In the genomic region with DNA sequence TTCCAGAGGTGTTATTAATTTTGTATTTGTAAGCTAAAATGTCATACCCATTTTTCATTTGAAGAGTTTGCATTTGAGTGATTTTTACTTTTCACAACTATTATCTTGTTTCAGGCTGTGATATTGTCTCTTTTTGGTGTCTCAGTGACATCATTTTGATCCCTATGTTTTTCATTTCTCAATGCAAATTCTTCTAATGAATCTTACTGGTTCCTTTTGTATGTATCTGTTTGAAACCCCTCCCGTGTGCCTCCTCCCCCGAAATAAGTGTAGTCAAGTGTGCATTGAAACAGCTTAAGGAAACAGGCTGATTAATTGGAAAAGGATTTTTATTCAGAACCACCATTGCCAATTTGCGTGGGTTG, we compare ENCODE assay signal across 27 cellular contexts.
DNase-seq lines count a peak whose midpoint lies in the region; ATAC-seq and TF ChIP-seq lines count a peak whose summit lies in the region.
"Had no signal": no experiment of that assay in that cellular context is flagged by ENCODE, and none has a peak within 500 bp of the region (broad histone marks: within the 10 kb centered on the region; RNA-seq: fewer than 3 reads in every experiment).

No MANE protein-coding gene starts in this region.

- H3K27ac ChIP-seq in OCI-LY1 (ENCODE audit: low read depth, low read length, poor library complexity, severe bottlenecking), result peak overlapping the region; percentile 67
- H3K27ac ChIP-seq: gastroesophageal sphincter, HL-60, neural progenitor cell, parathyroid adenoma, PC-9, suprapubic skin, upper lobe of right lung had no signal

- no peaks in the 10 kb centered on the region for H3K9me3 Mint-ChIP-seq in activated naive CD8-positive, alpha-beta T cell treated with anti-CD3 and anti-CD28 coated beads, Interleukin-2, amount 50 U/mL, for 24 hours
- H3K9me3 Mint-ChIP-seq: activated naive CD4-positive, alpha-beta T cell treated with anti-CD3 and anti-CD28 coated beads, Interleukin-2, amount 10 ng/mL, durations not matched to agents 7 days and 5 days; activated T-cell treated with anti-CD3 and anti-CD28 coated beads, Interleukin-2, amount 50 U/mL, for 72 hours; CD8-positive, alpha-beta memory T cell; GM23338; HFFc6; neural progenitor cell had no signal

- peak overlapping the region; percentile 25 for H3K4me3 Mint-ChIP-seq in activated naive CD8-positive, alpha-beta T cell treated with anti-CD3 and anti-CD28 coated beads, Interleukin-2, amount 50 U/mL, for 24 hours
- H3K4me3 Mint-ChIP-seq: activated naive CD4-positive, alpha-beta T cell treated with anti-CD3 and anti-CD28 coated beads, Interleukin-2, amount 10 ng/mL, durations not matched to agents 7 days and 5 days; CD8-positive, alpha-beta memory T cell; GM23338; HFFc6; neural progenitor cell had no signal

- peaks cover 59% of the 10 kb centered on the region for H3K36me3 ChIP-seq in OCI-LY1 (ENCODE audit: insufficient read depth, low read length)

- no peaks in the 10 kb centered on the region for H3K27me3 ChIP-seq in OCI-LY1 (ENCODE audit: insufficient read depth, low read length)
- H3K27me3 ChIP-seq: gastroesophageal sphincter, neural progenitor cell, suprapubic skin, upper lobe of right lung had no signal

- H4K20me1 ChIP-seq in OCI-LY1 (ENCODE audit: insufficient read depth, low read length), result no peaks in the 10 kb centered on the region; the same call in 1 of the 2 replicates

- no peak overlapping the region for H2AFZ ChIP-seq in OCI-LY1 (ENCODE audit: low read length)
- H2AFZ ChIP-seq: GM23338, neural progenitor cell, parathyroid adenoma, PC-9 had no signal

- ATAC-seq in activated naive CD8-positive, alpha-beta T cell treated with anti-CD3 and anti-CD28 coated beads, Interleukin-2, amount 50 U/mL, for 24 hours, result no peak
- ATAC-seq in GM18519 (IDR thresholded peaks at IDR 0.05; ENCODE audit: low FRiP score, unreplicated experiment), result no peak
- no peak for ATAC-seq in GM21723 (IDR thresholded peaks at IDR 0.05; ENCODE audit: unreplicated experiment)
- ATAC-seq: gastroesophageal sphincter, GM23338, SK-N-SH treated with all-trans-retinoic acid at 6 μM for 48 hours had no signal

- no peak for TF ChIP-seq CTCF in OCI-LY1 (IDR thresholded peaks at IDR 0.05; ENCODE audit: low read length)

- no peaks in the 10 kb centered on the region for H3K9me3 ChIP-seq in OCI-LY1 (ENCODE audit: low read length)
- H3K9me3 ChIP-seq: gastroesophageal sphincter, suprapubic skin, upper lobe of right lung had no signal

- no peaks in the 10 kb centered on the region for H3K27me3 Mint-ChIP-seq in activated naive CD8-positive, alpha-beta T cell treated with anti-CD3 and anti-CD28 coated beads, Interleukin-2, amount 50 U/mL, for 24 hours
- H3K27me3 Mint-ChIP-seq: activated naive CD4-positive, alpha-beta T cell treated with anti-CD3 and anti-CD28 coated beads, Interleukin-2, amount 10 ng/mL, durations not matched to agents 7 days and 5 days; CD8-positive, alpha-beta memory T cell had no signal

- H3K4me2 ChIP-seq in OCI-LY1 (ENCODE audit: low read length), result no peak overlapping the region
- H3K4me2 ChIP-seq: GM23338, neural progenitor cell, PC-9 had no signal

- peaks cover 37% of the 10 kb centered on the region for H3K36me3 Mint-ChIP-seq in activated naive CD8-positive, alpha-beta T cell treated with anti-CD3 and anti-CD28 coated beads, Interleukin-2, amount 50 U/mL, for 24 hours (ENCODE audit: low read depth)

- H3K79me2 ChIP-seq in OCI-LY1 (ENCODE audit: insufficient read depth, low read length), result peaks cover 5% of the 10 kb centered on the region

- DNase-seq in stimulated activated CD4-positive, alpha-beta T cell treated with anti-CD3 and anti-CD28 coated beads, Interleukin-15, amount 100 ng/mL, for 24 hours, result peak; percentile 41
- no peak for DNase-seq in stimulated activated CD4-positive, alpha-beta T cell treated with anti-CD3 and anti-CD28 coated beads, Interleukin-2, amount 100 ng/mL, for 24 hours
- DNase-seq in activated naive CD8-positive, alpha-beta T cell treated with anti-CD3 and anti-CD28 coated beads, Interleukin-2, amount 50 U/mL, for 24 hours, result no peak
- DNase-seq in LoVo (ENCODE audit: low spot score), result no peak
- DNase-seq: activated naive CD4-positive, alpha-beta T cell treated with anti-CD3 and anti-CD28 coated beads, Interleukin-2, amount 10 ng/mL, durations not matched to agents 7 days and 5 days; CD8-positive, alpha-beta memory T cell; dermis blood vessel endothelial cell; HFFc6; hippocampal formation; left cardiac atrium; NCI-H524 treated with DMSO at 0.1 percent for 48 hours; NK-92 treated with Interleukin-12 subunit alpha and Interleukin-12 subunit beta, amount 100 ng/mL, for 24 hours; PC-9; small intestine; T-helper 9 cell; upper lobe of right lung had no signal

- no peak overlapping the region for H3K9ac ChIP-seq in OCI-LY1 (ENCODE audit: low read length)
- H3K9ac ChIP-seq: neural progenitor cell, parathyroid adenoma had no signal

- 0 out of 2 replicates have a peak, but pooled peaks cover 5% of the 10 kb centered on the region for H3F3A ChIP-seq in OCI-LY1 (ENCODE audit: insufficient read depth, low read length)

- H3K4me3 ChIP-seq in OCI-LY1 (ENCODE audit: low read depth, low read length, poor library complexity, severe bottlenecking), result no peak overlapping the region
- H3K4me3 ChIP-seq: gastroesophageal sphincter, GM23338, neural progenitor cell, PC-9, suprapubic skin, upper lobe of right lung had no signal

- peaks cover 65% of the 10 kb centered on the region for H3K4me1 ChIP-seq in OCI-LY1 (ENCODE audit: insufficient read depth, low read length, severe bottlenecking)
- H3K4me1 ChIP-seq: neural progenitor cell had no signal

- H3K9me2 ChIP-seq in OCI-LY1 (ENCODE audit: low read depth, low read length), result no peaks in the 10 kb centered on the region

- H3K4me1 Mint-ChIP-seq in activated naive CD8-positive, alpha-beta T cell treated with anti-CD3 and anti-CD28 coated beads, Interleukin-2, amount 50 U/mL, for 24 hours, result peaks cover 77% of the 10 kb centered on the region

- peak overlapping the region; percentile 93 for H3K27ac Mint-ChIP-seq in activated naive CD8-positive, alpha-beta T cell treated with anti-CD3 and anti-CD28 coated beads, Interleukin-2, amount 50 U/mL, for 24 hours
- H3K27ac Mint-ChIP-seq: activated naive CD4-positive, alpha-beta T cell treated with anti-CD3 and anti-CD28 coated beads, Interleukin-2, amount 10 ng/mL, durations not matched to agents 7 days and 5 days; HFFc6; neural progenitor cell had no signal
